ENCODE assay signal across 28 cellular contexts in the genomic region with DNA sequence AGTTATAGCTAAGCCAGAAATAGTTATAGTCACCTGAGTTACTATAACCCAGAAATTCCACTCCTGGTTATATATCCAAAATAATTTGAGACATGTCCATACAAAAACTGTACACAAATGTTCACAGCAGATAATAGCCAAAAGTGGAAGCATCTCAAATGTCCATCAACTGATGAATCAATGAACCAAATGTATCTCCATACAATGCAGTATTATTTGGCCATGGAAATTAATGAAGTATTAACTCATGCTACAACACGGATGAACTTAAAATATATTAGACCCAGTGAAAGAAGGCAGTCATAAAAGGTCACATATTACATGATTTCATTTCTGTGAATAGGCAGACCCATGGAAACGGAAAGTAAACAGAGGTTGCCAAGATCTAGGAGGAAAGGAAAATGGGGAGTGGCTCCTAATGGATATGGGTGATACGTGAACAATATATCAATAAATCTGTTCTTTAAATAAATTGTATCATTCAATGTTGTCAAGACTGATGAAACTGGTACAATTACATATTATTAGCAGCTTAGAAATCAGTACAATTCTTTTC.
"Had no signal": no experiment of that assay in that cellular context is flagged by ENCODE, and none has a peak within 500 bp of the region (broad histone marks: within the 10 kb centered on the region; RNA-seq: fewer than 3 reads in every experiment).

No MANE protein-coding gene starts in this region.

- H3K9me3 ChIP-seq: gastrocnemius medialis, heart left ventricle had no signal

- ATAC-seq: activated CD4-positive, alpha-beta T cell treated with anti-CD3 and anti-CD28 coated beads for 36 hours; activated T-cell treated with anti-CD3 and anti-CD28 coated beads, Interleukin-2, amount 50 U/mL, for 72 hours; esophagus mucosa; gastrocnemius medialis; heart left ventricle; T-helper 17 cell had no signal

- FAIRE-seq: astrocyte had no signal

- H3K27me3 ChIP-seq: gastrocnemius medialis, heart left ventricle had no signal

- H3K36me3 ChIP-seq: gastrocnemius medialis, heart left ventricle had no signal

- H3K4me3 ChIP-seq: gastrocnemius medialis, heart left ventricle had no signal

- H3K27ac ChIP-seq: gastrocnemius medialis, heart left ventricle had no signal

- H3K4me1 ChIP-seq: gastrocnemius medialis, heart left ventricle had no signal

- DNase-seq: activated CD4-positive, alpha-beta memory T cell treated with anti-CD3 and anti-CD28 coated beads, Interleukin-2, amount 10 ng/mL, durations not matched to agents 7 days and 5 days; activated CD4-positive, alpha-beta T cell treated with anti-CD3 and anti-CD28 coated beads for 36 hours; activated CD4-positive, alpha-beta T cell treated with anti-CD3 and anti-CD28 coated beads, Interleukin-2, amount 10 ng/mL, durations not matched to agents 7 days and 5 days; activated CD4-positive, alpha-beta T cell treated with anti-CD3 and anti-CD28 coated beads, Interleukin-2, amount 50 U/mL, for 4 hours; activated CD4-positive, CD25-positive, alpha-beta regulatory T cell; activated CD4-positive, CD25-positive, alpha-beta regulatory T cell treated with anti-CD3 and anti-CD28 coated beads, Interleukin-2, amount 50 U/mL, for 72 hours; activated CD8-positive, alpha-beta memory T cell treated with anti-CD3 and anti-CD28 coated beads, Interleukin-2, amount 50 U/mL, for 48 hours; activated gamma-delta T cell treated with Interleukin-2 at 50 U/mL for 16 hours; activated naive CD4-positive, alpha-beta T cell treated with anti-CD3 and anti-CD28 coated beads, Interleukin-2, amount 50 U/mL, for 16 hours; activated naive CD4-positive, alpha-beta T cell treated with Interleukin-2 at 50 U/mL for 16 hours; activated T-cell treated with anti-CD3 and anti-CD28 coated beads for 4 hours; activated T-cell treated with anti-CD3 and anti-CD28 coated beads, Interleukin-2, amount 50 U/mL, for 24 hours; activated T-cell treated with anti-CD3 and anti-CD28 coated beads, Interleukin-2, amount 50 U/mL, for 72 hours; amniotic stem cell; anterior cingulate cortex; caudate nucleus; cortex of kidney; dermis blood vessel endothelial cell; effector CD8-positive, alpha-beta T cell; foreskin fibroblast; gastrocnemius medialis; glutamatergic neuron; heart left ventricle; T-helper 1 cell; T-helper 17 cell; T1000 had no signal
